18 cellular contexts compared by ENCODE assay signal in genomic region chr15:40990080-40990479, GRCh38. TPM values are rescaled to one million over a fixed set of nuclear protein-coding genes. Genes with fewer than 3 reads are reported as not detected.
DNase-seq lines count a peak whose midpoint lies in the region; ATAC-seq and TF ChIP-seq lines count a peak whose summit lies in the region.
"Had no signal": no experiment of that assay in that cellular context is flagged by ENCODE, and none has a peak within 500 bp of the region (broad histone marks: within the 10 kb centered on the region; RNA-seq: fewer than 3 reads in every experiment).

No MANE protein-coding gene starts in this region.

- TF ChIP-seq CTCF in epithelial cell of proximal tubule (conservative IDR thresholded peaks at IDR 0.05; ENCODE audit: low read depth, low read length) (no peak), breast epithelium (IDR thresholded peaks at IDR 0.05) (no peak), upper lobe of right lung (IDR thresholded peaks at IDR 0.05) (no peak)

- peaks cover 15% of the 10 kb centered on the region for H3K4me1 Mint-ChIP-seq in activated CD4-positive, alpha-beta T cell treated with anti-CD3 and anti-CD28 coated beads for 36 hours
- H3K4me1 Mint-ChIP-seq: B cell had no signal

- no peak overlapping the region for H3K4me3 ChIP-seq in epithelial cell of proximal tubule (ENCODE audit: low read depth, low read length)
- no peak overlapping the region for H3K4me3 ChIP-seq in breast epithelium
- H3K4me3 ChIP-seq in upper lobe of right lung = no peak overlapping the region
- H3K4me3 ChIP-seq: Peyer's patch had no signal

- no peaks in the 10 kb centered on the region for H3K36me3 ChIP-seq in breast epithelium
- H3K36me3 ChIP-seq in upper lobe of right lung = peaks cover 72% of the 10 kb centered on the region

- intact Hi-C loops in activated CD4-positive, alpha-beta T cell treated with anti-CD3 and anti-CD28 coated beads for 36 hours (cut with DNase I, micrococcal nuclease) = no loop called here
- intact Hi-C loops in breast epithelium (cut with DNase I; ENCODE audit: low total_unique reads) = no loop called here
- intact Hi-C loops in upper lobe of right lung (cut with DNase I) = no loop called here

- no peak overlapping the region for H3K27ac ChIP-seq in breast epithelium
- no peak overlapping the region for H3K27ac ChIP-seq in upper lobe of right lung
- H3K27ac ChIP-seq: Peyer's patch had no signal

- no peak overlapping the region for H3K4me3 Mint-ChIP-seq in activated CD4-positive, alpha-beta T cell treated with anti-CD3 and anti-CD28 coated beads for 36 hours
- H3K4me3 Mint-ChIP-seq: B cell had no signal

- H3K36me3 Mint-ChIP-seq in activated CD4-positive, alpha-beta T cell treated with anti-CD3 and anti-CD28 coated beads for 36 hours (ENCODE audit: low read depth) = peaks cover 37% of the 10 kb centered on the region
- H3K36me3 Mint-ChIP-seq in activated naive CD4-positive, alpha-beta T cell treated with anti-CD3 and anti-CD28 coated beads, Interleukin-2, amount 50 U/mL, for 72 hours = peaks cover 19 to 25% of the 10 kb centered on the region in 2 donors

- no peak for DNase-seq in activated CD4-positive, alpha-beta T cell treated with anti-CD3 and anti-CD28 coated beads for 36 hours
- DNase-seq in activated CD4-positive, alpha-beta T cell treated with anti-CD3 and anti-CD28 coated beads, Interleukin-2, amount 50 U/mL, for 48 hours = no peak
- DNase-seq in activated naive CD4-positive, alpha-beta T cell treated with anti-CD3 and anti-CD28 coated beads, Interleukin-2, amount 50 U/mL, for 72 hours (ENCODE audit: low spot score in 2 of 2) = no peak
- DNase-seq in activated naive CD4-positive, alpha-beta T cell (lab: John Stamatoyannopoulos, UW) = no peak
- DNase-seq in epithelial cell of proximal tubule (ENCODE audit: low read depth) = peak; percentile 6
- no peak for DNase-seq in breast epithelium (ENCODE audit: low spot score in 2 of 2)
- DNase-seq in upper lobe of right lung = no peak
- DNase-seq: 8988T; DMS79 treated with DMSO at 0.1 percent for 48 hours; KG1; NCI-H1105 treated with DMSO at 0.1 percent for 48 hours; NCI-H1694 treated with DMSO at 0.1 percent for 48 hours; NCI-H510A; NCI-H748 treated with DMSO at 0.1 percent for 48 hours; NK-92 treated with Interleukin-12 subunit alpha and Interleukin-12 subunit beta, amount 100 ng/mL, for 24 hours; Peyer's patch had no signal

- H3K9me3 ChIP-seq in breast epithelium (no peaks in the 10 kb centered on the region), upper lobe of right lung (no peaks in the 10 kb centered on the region)
- H3K9me3 ChIP-seq: Peyer's patch had no signal

- TF ChIP-seq POLR2A in breast epithelium (IDR thresholded peaks at IDR 0.05) = no peak

- POLR2A ChIA-PET in activated CD4-positive, alpha-beta T cell treated with anti-CD3 and anti-CD28 coated beads for 36 hours (lab: Charles Lee) = interaction anchor here (0.7 kb wide), 1 partner anchor 9 kb away, joined by 3 read pairs; no protein-coding TSS in a partner anchor

- CTCF ChIA-PET in activated CD4-positive, alpha-beta T cell treated with anti-CD3 and anti-CD28 coated beads for 36 hours (lab: Charles Lee) = interaction anchor here (0.8 to 1.5 kb wide), 4 partner anchors 13 to 84 kb away, joined by 3 to 5 read pairs (median 3); no protein-coding TSS in a partner anchor

- peak overlapping the region; percentile 61 for H3K27ac Mint-ChIP-seq in activated CD4-positive, alpha-beta T cell treated with anti-CD3 and anti-CD28 coated beads for 36 hours
- H3K27ac Mint-ChIP-seq in activated naive CD4-positive, alpha-beta T cell treated with anti-CD3 and anti-CD28 coated beads, Interleukin-2, amount 50 U/mL, for 72 hours = peak overlapping the region; percentile 71 to 76
- H3K27ac Mint-ChIP-seq: B cell had no signal

- H3K27me3 ChIP-seq in breast epithelium (no peaks in the 10 kb centered on the region), upper lobe of right lung (no peaks in the 10 kb centered on the region)
- H3K27me3 ChIP-seq: Peyer's patch had no signal

- ATAC-seq in activated CD4-positive, alpha-beta T cell treated with anti-CD3 and anti-CD28 coated beads for 36 hours = peak; percentile 69
- peak; percentile 59 to 85 for ATAC-seq in activated naive CD4-positive, alpha-beta T cell treated with anti-CD3 and anti-CD28 coated beads, Interleukin-2, amount 50 U/mL, for 72 hours
- ATAC-seq in upper lobe of right lung (no peak), HG02884 (IDR thresholded peaks at IDR 0.05; ENCODE audit: unreplicated experiment) (no peak)

- H3K27me3 Mint-ChIP-seq in activated CD4-positive, alpha-beta T cell treated with anti-CD3 and anti-CD28 coated beads for 36 hours = no peaks in the 10 kb centered on the region
- H3K27me3 Mint-ChIP-seq: B cell had no signal

- no peaks in the 10 kb centered on the region for H3K4me1 ChIP-seq in breast epithelium
- no peaks in the 10 kb centered on the region for H3K4me1 ChIP-seq in upper lobe of right lung
- H3K4me1 ChIP-seq: Peyer's patch had no signal

- H3K9me3 Mint-ChIP-seq in activated CD4-positive, alpha-beta T cell treated with anti-CD3 and anti-CD28 coated beads for 36 hours (ENCODE audit: low read depth) = no peaks in the 10 kb centered on the region
- no peaks in the 10 kb centered on the region for H3K9me3 Mint-ChIP-seq in activated naive CD4-positive, alpha-beta T cell treated with anti-CD3 and anti-CD28 coated beads, Interleukin-2, amount 50 U/mL, for 72 hours

RNA-seq across cellular contexts. Expression of gene CHAC1, which starts 36.8 kb away (rescaled TPM):
- 10 to 100 TPM; 31.1 to 32.2 TPM for total RNA-seq in activated CD4-positive, alpha-beta T cell treated with anti-CD3 and anti-CD28 coated beads for 36 hours
- 10 to 100 TPM; 12.9 to 16.3 TPM for total RNA-seq in activated naive CD4-positive, alpha-beta T cell treated with anti-CD3 and anti-CD28 coated beads, Interleukin-2, amount 50 U/mL, for 72 hours
- 14.3 and 23.8 TPM in 2 replicates for total RNA-seq in epithelial cell of proximal tubule
- total RNA-seq in breast epithelium = 10 to 100 TPM in 1 of 3 donors, 1 to 10 TPM in 1, under 1 TPM in 1; 0.32 to 11.9 (median 2.9) TPM
- 4.4 TPM for total RNA-seq in upper lobe of right lung

Comparison
In these comparisons a context has a peak if more than half of its experiments do, and no peak if none do; other contexts are left out.
1. ATAC-seq: peak in activated CD4-positive, alpha-beta T cell treated with anti-CD3 and anti-CD28 coated beads for 36 hours (single experiment) and activated naive CD4-positive, alpha-beta T cell treated with anti-CD3 and anti-CD28 coated beads, Interleukin-2, amount 50 U/mL, for 72 hours (2 of 2); none in upper lobe of right lung (single experiment) and HG02884 (single experiment).